Comparison of ENCODE assay signal across 1 cellular context in the genomic region with DNA sequence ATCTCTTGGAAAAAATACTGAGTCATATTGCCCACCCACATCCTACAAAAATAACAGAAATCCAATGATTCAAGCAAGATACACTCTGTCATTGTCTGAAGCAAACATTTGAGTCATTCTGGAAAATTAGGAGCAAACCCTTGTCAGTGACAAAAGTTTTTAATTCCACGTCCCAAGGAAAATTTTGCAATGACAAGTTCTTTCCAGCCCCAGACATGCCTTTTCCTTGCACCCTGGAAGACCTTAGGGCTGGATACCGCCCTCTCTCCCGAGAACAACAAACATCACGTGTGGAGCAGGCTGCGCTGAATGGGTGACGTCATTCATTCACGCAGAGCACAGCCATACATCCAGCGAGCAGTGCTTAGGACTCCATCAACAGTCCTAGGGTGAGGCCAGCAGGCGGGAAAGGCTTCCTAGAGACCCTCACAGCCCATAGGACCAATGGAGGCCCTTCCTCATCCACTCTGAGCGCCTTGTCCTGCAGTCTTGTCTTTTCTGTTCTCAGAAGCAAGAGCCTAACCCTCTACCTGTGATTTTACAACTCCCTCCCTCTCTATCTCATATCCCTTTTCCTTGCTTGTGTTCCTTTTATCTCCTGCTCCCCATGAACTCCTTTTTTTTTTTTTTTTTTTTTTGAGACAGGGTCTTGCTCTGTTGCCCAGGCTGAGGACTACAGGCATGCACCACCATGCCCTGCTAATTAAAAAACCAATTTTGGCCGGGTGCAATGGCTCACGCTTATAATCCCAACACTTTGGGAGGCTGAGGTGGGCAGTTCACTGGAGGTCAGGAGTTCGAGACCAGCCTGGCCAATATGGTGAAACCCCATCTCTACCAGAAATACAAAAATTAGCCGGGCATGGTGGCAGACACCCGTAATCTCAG.
TF ChIP-seq lines count a peak whose summit lies in the region.

No MANE protein-coding gene starts in this region.

TF ChIP-seq in K562, 482 proteins besides CTCF, POLR2A, EP300 and RAD21 (continued from another document and continues in another):
- TF ChIP-seq, protein P1, sequence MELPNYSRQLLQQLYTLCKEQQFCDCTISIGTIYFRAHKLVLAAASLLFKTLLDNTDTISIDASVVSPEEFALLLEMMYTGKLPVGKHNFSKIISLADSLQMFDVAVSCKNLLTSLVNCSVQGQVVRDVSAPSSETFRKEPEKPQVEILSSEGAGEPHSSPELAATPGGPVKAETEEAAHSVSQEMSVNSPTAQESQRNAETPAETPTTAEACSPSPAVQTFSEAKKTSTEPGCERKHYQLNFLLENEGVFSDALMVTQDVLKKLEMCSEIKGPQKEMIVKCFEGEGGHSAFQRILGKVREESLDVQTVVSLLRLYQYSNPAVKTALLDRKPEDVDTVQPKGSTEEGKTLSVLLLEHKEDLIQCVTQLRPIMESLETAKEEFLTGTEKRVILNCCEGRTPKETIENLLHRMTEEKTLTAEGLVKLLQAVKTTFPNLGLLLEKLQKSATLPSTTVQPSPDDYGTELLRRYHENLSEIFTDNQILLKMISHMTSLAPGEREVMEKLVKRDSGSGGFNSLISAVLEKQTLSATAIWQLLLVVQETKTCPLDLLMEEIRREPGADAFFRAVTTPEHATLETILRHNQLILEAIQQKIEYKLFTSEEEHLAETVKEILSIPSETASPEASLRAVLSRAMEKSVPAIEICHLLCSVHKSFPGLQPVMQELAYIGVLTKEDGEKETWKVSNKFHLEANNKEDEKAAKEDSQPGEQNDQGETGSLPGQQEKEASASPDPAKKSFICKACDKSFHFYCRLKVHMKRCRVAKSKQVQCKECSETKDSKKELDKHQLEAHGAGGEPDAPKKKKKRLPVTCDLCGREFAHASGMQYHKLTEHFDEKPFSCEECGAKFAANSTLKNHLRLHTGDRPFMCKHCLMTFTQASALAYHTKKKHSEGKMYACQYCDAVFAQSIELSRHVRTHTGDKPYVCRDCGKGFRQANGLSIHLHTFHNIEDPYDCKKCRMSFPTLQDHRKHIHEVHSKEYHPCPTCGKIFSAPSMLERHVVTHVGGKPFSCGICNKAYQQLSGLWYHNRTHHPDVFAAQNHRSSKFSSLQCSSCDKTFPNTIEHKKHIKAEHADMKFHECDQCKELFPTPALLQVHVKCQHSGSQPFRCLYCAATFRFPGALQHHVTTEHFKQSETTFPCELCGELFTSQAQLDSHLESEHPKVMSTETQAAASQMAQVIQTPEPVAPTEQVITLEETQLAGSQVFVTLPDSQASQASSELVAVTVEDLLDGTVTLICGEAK (IDR thresholded peaks at IDR 0.05) = no peak
- TF ChIP-seq, protein P1 (CRISPR knock-in tag; IDR thresholded peaks at IDR 0.05) = no peak
- TF ChIP-seq, protein P2, sequence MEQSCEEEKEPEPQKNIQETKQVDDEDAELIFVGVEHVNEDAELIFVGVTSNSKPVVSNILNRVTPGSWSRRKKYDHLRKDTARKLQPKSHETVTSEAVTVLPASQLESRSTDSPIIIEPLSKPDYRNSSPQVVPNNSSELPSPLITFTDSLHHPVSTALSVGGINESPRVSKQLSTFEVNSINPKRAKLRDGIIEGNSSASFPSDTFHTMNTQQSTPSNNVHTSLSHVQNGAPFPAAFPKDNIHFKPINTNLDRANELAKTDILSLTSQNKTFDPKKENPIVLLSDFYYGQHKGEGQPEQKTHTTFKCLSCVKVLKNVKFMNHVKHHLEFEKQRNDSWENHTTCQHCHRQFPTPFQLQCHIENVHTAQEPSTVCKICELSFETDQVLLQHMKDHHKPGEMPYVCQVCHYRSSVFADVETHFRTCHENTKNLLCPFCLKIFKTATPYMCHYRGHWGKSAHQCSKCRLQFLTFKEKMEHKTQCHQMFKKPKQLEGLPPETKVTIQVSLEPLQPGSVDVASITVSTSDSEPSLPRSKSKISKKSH (CRISPR knock-in tag; IDR thresholded peaks at IDR 0.05) = no peak
- peak; percentile 59; the same call in 1 of the 2 replicates for TF ChIP-seq NFE2 (IDR thresholded peaks at IDR 0.05; ENCODE audit: low read depth)
- peak; percentile 94 for TF ChIP-seq CXXC5 (CRISPR knock-in tag; IDR thresholded peaks at IDR 0.05)
- TF ChIP-seq MIER1 (IDR thresholded peaks at IDR 0.05; ENCODE audit: low read depth) = no peak
- TF ChIP-seq ZNF282 (CRISPR knock-in tag; IDR thresholded peaks at IDR 0.05) = no peak
- TF ChIP-seq, protein P3, sequence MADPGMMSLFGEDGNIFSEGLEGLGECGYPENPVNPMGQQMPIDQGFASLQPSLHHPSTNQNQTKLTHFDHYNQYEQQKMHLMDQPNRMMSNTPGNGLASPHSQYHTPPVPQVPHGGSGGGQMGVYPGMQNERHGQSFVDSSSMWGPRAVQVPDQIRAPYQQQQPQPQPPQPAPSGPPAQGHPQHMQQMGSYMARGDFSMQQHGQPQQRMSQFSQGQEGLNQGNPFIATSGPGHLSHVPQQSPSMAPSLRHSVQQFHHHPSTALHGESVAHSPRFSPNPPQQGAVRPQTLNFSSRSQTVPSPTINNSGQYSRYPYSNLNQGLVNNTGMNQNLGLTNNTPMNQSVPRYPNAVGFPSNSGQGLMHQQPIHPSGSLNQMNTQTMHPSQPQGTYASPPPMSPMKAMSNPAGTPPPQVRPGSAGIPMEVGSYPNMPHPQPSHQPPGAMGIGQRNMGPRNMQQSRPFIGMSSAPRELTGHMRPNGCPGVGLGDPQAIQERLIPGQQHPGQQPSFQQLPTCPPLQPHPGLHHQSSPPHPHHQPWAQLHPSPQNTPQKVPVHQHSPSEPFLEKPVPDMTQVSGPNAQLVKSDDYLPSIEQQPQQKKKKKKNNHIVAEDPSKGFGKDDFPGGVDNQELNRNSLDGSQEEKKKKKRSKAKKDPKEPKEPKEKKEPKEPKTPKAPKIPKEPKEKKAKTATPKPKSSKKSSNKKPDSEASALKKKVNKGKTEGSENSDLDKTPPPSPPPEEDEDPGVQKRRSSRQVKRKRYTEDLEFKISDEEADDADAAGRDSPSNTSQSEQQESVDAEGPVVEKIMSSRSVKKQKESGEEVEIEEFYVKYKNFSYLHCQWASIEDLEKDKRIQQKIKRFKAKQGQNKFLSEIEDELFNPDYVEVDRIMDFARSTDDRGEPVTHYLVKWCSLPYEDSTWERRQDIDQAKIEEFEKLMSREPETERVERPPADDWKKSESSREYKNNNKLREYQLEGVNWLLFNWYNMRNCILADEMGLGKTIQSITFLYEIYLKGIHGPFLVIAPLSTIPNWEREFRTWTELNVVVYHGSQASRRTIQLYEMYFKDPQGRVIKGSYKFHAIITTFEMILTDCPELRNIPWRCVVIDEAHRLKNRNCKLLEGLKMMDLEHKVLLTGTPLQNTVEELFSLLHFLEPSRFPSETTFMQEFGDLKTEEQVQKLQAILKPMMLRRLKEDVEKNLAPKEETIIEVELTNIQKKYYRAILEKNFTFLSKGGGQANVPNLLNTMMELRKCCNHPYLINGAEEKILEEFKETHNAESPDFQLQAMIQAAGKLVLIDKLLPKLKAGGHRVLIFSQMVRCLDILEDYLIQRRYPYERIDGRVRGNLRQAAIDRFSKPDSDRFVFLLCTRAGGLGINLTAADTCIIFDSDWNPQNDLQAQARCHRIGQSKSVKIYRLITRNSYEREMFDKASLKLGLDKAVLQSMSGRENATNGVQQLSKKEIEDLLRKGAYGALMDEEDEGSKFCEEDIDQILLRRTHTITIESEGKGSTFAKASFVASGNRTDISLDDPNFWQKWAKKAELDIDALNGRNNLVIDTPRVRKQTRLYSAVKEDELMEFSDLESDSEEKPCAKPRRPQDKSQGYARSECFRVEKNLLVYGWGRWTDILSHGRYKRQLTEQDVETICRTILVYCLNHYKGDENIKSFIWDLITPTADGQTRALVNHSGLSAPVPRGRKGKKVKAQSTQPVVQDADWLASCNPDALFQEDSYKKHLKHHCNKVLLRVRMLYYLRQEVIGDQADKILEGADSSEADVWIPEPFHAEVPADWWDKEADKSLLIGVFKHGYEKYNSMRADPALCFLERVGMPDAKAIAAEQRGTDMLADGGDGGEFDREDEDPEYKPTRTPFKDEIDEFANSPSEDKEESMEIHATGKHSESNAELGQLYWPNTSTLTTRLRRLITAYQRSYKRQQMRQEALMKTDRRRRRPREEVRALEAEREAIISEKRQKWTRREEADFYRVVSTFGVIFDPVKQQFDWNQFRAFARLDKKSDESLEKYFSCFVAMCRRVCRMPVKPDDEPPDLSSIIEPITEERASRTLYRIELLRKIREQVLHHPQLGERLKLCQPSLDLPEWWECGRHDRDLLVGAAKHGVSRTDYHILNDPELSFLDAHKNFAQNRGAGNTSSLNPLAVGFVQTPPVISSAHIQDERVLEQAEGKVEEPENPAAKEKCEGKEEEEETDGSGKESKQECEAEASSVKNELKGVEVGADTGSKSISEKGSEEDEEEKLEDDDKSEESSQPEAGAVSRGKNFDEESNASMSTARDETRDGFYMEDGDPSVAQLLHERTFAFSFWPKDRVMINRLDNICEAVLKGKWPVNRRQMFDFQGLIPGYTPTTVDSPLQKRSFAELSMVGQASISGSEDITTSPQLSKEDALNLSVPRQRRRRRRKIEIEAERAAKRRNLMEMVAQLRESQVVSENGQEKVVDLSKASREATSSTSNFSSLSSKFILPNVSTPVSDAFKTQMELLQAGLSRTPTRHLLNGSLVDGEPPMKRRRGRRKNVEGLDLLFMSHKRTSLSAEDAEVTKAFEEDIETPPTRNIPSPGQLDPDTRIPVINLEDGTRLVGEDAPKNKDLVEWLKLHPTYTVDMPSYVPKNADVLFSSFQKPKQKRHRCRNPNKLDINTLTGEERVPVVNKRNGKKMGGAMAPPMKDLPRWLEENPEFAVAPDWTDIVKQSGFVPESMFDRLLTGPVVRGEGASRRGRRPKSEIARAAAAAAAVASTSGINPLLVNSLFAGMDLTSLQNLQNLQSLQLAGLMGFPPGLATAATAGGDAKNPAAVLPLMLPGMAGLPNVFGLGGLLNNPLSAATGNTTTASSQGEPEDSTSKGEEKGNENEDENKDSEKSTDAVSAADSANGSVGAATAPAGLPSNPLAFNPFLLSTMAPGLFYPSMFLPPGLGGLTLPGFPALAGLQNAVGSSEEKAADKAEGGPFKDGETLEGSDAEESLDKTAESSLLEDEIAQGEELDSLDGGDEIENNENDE (IDR thresholded peaks at IDR 0.05; ENCODE audit: low read depth, low read length) = no peak
- peak; percentile 12; the same call in 1 of the 2 replicates for TF ChIP-seq ZNF408 (CRISPR knock-in tag; IDR thresholded peaks at IDR 0.05; ENCODE audit: low read depth)
- TF ChIP-seq TAF7 (tag; IDR thresholded peaks at IDR 0.05) = no peak
- TF ChIP-seq SNIP1 (IDR thresholded peaks at IDR 0.05; ENCODE audit: low read depth) = no peak
- TF ChIP-seq MYC (IDR thresholded peaks at IDR 0.05; ENCODE audit: low read depth, low read length) = peak; percentile 38; the same call in 1 of the 2 replicates
- no peak for TF ChIP-seq MYC (CRISPR knock-in tag; IDR thresholded peaks at IDR 0.05; ENCODE audit: borderline replicate concordance, low read depth)
- TF ChIP-seq, protein P4, sequence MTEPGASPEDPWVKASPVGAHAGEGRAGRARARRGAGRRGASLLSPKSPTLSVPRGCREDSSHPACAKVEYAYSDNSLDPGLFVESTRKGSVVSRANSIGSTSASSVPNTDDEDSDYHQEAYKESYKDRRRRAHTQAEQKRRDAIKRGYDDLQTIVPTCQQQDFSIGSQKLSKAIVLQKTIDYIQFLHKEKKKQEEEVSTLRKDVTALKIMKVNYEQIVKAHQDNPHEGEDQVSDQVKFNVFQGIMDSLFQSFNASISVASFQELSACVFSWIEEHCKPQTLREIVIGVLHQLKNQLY (CRISPR knock-in tag; conservative IDR thresholded peaks at IDR 0.05) = no peak
- no peak for TF ChIP-seq CBX5 (IDR thresholded peaks at IDR 0.05; ENCODE audit: borderline replicate concordance, low read depth)
- peak; percentile 67; the same call in 1 of the 2 replicates for TF ChIP-seq ATF1 (CRISPR knock-in tag; IDR thresholded peaks at IDR 0.05)
- TF ChIP-seq ATF1 (tag; IDR thresholded peaks at IDR 0.05) = peak; percentile 97
- no peak for TF ChIP-seq SMAD1 (IDR thresholded peaks at IDR 0.05; ENCODE audit: low read depth, low read length, partially characterized antibody)
- peak; percentile 46 for TF ChIP-seq SAP30 (IDR thresholded peaks at IDR 0.05; ENCODE audit: borderline replicate concordance, insufficient read depth, low read depth, low read length, poor library complexity, severe bottlenecking)
- 0 out of 2 replicates have a peak, but pooled peaks have one; percentile 10 for TF ChIP-seq MTA2 (IDR thresholded peaks at IDR 0.05; ENCODE audit: low read depth)
- TF ChIP-seq ZNF57 (CRISPR knock-in tag; IDR thresholded peaks at IDR 0.05) = no peak
- no peak for TF ChIP-seq TCFL5 (CRISPR knock-in tag; conservative IDR thresholded peaks at IDR 0.05)
- TF ChIP-seq CCNT2 (IDR thresholded peaks at IDR 0.05; ENCODE audit: borderline replicate concordance, extremely low read depth, insufficient read length, low read depth, low read length) = no peak
- TF ChIP-seq LEF1 (IDR thresholded peaks at IDR 0.05) = peak; percentile 78
- no peak for TF ChIP-seq CSDE1 (IDR thresholded peaks at IDR 0.05)
- TF ChIP-seq TEAD1 (CRISPR knock-in tag; IDR thresholded peaks at IDR 0.05) = no peak
- no peak for TF ChIP-seq TFAM (CRISPR knock-in tag; conservative IDR thresholded peaks at IDR 0.05)
